ENCODE assay signal across 14 cellular contexts in genomic region chr12:40647651-40648050, GRCh38. TPM values are rescaled to one million over a fixed set of nuclear protein-coding genes. Genes with fewer than 3 reads are reported as not detected.
DNase-seq lines count a peak whose midpoint lies in the region; ATAC-seq and TF ChIP-seq lines count a peak whose summit lies in the region.
"Had no signal": no experiment of that assay in that cellular context is flagged by ENCODE, and none has a peak within 500 bp of the region (broad histone marks: within the 10 kb centered on the region; RNA-seq: fewer than 3 reads in every experiment).

No MANE protein-coding gene starts in this region.

- H3K36me3 Mint-ChIP-seq in MCF 10A (ENCODE audit: insufficient read depth, unreplicated experiment) = no peaks in the 10 kb centered on the region
- H3K36me3 Mint-ChIP-seq: CD4-positive, alpha-beta memory T cell had no signal

- DNase-seq in MCF 10A (ENCODE audit: unreplicated experiment) (peak; percentile 6), breast epithelium (ENCODE audit: low spot score in 2 of 2) (no peak), WERI-Rb-1 (no peak), foreskin keratinocyte (peak; percentile 34 to 71), cortex of kidney (lab: John Stamatoyannopoulos, UW) (no peak), DMS114 treated with DMSO at 0.1 percent for 48 hours (lab: John Stamatoyannopoulos, UW; ENCODE audit: unreplicated experiment) (no peak), NCI-H226 (no peak)
- DNase-seq: CD4-positive, alpha-beta memory T cell; DMS79 treated with DMSO at 0.1 percent for 48 hours; MG63; NCI-H187 treated with DMSO at 0.1 percent for 48 hours had no signal

- no peaks in the 10 kb centered on the region for H3K4me1 Mint-ChIP-seq in MCF 10A (ENCODE audit: insufficient read depth, unreplicated experiment)
- H3K4me1 Mint-ChIP-seq: CD4-positive, alpha-beta memory T cell had no signal

- H3K4me3 ChIP-seq in breast epithelium (no peak overlapping the region), WERI-Rb-1 (ENCODE audit: low read depth, low read length) (no peak overlapping the region)
- H3K4me3 ChIP-seq: MG63 had no signal

- no TSS peak for BruUV-seq in MCF 10A (replicated peaks; lab: Mats Ljungman, UMichigan)

- no peaks in the 10 kb centered on the region for H3K9me3 Mint-ChIP-seq in MCF 10A (ENCODE audit: unreplicated experiment)

- POLR2A ChIA-PET in MCF 10A (lab: Yijun Ruan, JAX) = no interaction called here

- CTCF ChIA-PET in MCF 10A (lab: Yijun Ruan, JAX) = interaction anchor here (0.6 kb wide), 1 partner anchor 23 kb away, joined by 4 read pairs; no protein-coding TSS in a partner anchor

- H3K4me1 ChIP-seq in breast epithelium (no peaks in the 10 kb centered on the region), foreskin keratinocyte (peaks cover 9% of the 10 kb centered on the region)

- H3K27me3 ChIP-seq in breast epithelium = no peaks in the 10 kb centered on the region
- H3K27me3 ChIP-seq in WERI-Rb-1 (ENCODE audit: insufficient read depth, low read depth, severe bottlenecking) = no peaks in the 10 kb centered on the region
- no peaks in the 10 kb centered on the region for H3K27me3 ChIP-seq in foreskin keratinocyte
- H3K27me3 ChIP-seq: MG63 had no signal

- no peak overlapping the region for H3K27ac Mint-ChIP-seq in MCF 10A (ENCODE audit: low read depth, unreplicated experiment)
- H3K27ac Mint-ChIP-seq: CD4-positive, alpha-beta memory T cell had no signal

- H3K4me3 Mint-ChIP-seq in MCF 10A (ENCODE audit: unreplicated experiment) = no peak overlapping the region
- H3K4me3 Mint-ChIP-seq: CD4-positive, alpha-beta memory T cell had no signal

- TF ChIP-seq CTCF in MCF 10A (IDR thresholded peaks at IDR 0.05; ENCODE audit: unreplicated experiment) (no peak), breast epithelium (IDR thresholded peaks at IDR 0.05) (no peak), WERI-Rb-1 (IDR thresholded peaks at IDR 0.05; ENCODE audit: low read depth, low read length) (no peak), foreskin keratinocyte (conservative IDR thresholded peaks at IDR 0.05) (no peak)

- intact Hi-C loops in MCF 10A (cut with micrococcal nuclease) (no loop called here), breast epithelium (cut with DNase I; ENCODE audit: low total_unique reads) (no loop called here)

- H3K36me3 ChIP-seq in breast epithelium = no peaks in the 10 kb centered on the region
- no peaks in the 10 kb centered on the region for H3K36me3 ChIP-seq in WERI-Rb-1
- H3K36me3 ChIP-seq: MG63 had no signal

- H3K27ac ChIP-seq in breast epithelium (no peak overlapping the region), WERI-Rb-1 (peak overlapping the region; percentile 61), foreskin keratinocyte (no peak overlapping the region)
- H3K27ac ChIP-seq: 22Rv1 had no signal

- H3K9me3 ChIP-seq in breast epithelium = peaks cover 0 to 13% of the 10 kb centered on the region in 2 donors
- H3K9me3 ChIP-seq in WERI-Rb-1 (ENCODE audit: severe bottlenecking) = peaks cover 7% of the 10 kb centered on the region
- H3K9me3 ChIP-seq: MG63 had no signal

- H3K27me3 Mint-ChIP-seq in MCF 10A (ENCODE audit: insufficient read depth, unreplicated experiment) = peaks cover 18% of the 10 kb centered on the region
- H3K27me3 Mint-ChIP-seq: CD4-positive, alpha-beta memory T cell had no signal

- ATAC-seq in foreskin keratinocyte (peak; percentile 99), GM18502 (IDR thresholded peaks at IDR 0.05; ENCODE audit: poor library complexity, unreplicated experiment) (no peak)

- no peak for TF ChIP-seq POLR2A in breast epithelium (IDR thresholded peaks at IDR 0.05)

RNA-seq across cellular contexts. Expression of gene CNTN1, which starts 44.6 kb away (rescaled TPM):
- not detected in 2 replicates for total RNA-seq in MCF 10A (2022)
- total RNA-seq in breast epithelium = 10 to 100 TPM in 1 of 3 donors, 1 to 10 TPM in 2; 1.1 to 16.4 (median 7.2) TPM
- total RNA-seq in foreskin keratinocyte = 35.6 and 74.6 TPM in 2 replicates
- 8.0 and 17.4 TPM in 2 replicates for polyA plus RNA-seq in foreskin keratinocyte
- total RNA-seq: CD4-positive, alpha-beta memory T cell; G401 had no signal
- polyA plus RNA-seq: CD4-positive, alpha-beta memory T cell had no signal

Comparison
In these comparisons a context has a peak if more than half of its experiments do, and no peak if none do; other contexts are left out.
1. DNase-seq: peak in MCF 10A (single experiment) and foreskin keratinocyte (2 of 2); none in breast epithelium (0 of 2), WERI-Rb-1 (single experiment), cortex of kidney (single experiment), DMS114 treated with DMSO at 0.1 percent for 48 hours (single experiment) and NCI-H226 (single experiment).